In the genomic region with DNA sequence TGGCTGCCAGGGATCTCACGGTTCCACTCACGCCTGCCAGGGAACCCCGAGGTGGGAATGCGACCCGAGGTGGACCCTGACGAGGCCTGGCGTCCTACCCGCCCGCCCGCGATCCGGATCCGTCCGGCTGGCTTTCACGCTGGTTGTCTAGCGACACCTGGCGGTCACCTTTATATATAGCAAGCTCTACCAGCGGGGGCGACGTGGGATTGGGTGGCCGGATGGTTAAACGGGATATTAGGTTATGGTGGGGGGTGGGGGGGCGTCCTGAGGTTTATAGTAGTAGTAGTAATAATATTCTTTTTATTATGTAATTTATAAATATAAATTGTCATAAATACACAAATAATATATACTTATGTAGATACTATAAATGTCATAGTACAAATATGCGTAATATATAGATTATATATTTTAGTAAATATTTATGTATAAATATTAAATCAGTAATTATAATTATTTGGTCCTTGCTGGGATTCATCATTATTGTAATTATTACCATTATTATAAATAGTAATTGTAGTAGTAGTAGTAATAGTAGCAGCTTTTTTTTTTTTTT, we compare ENCODE assay signal across 8 cellular contexts.
A peak's percentile ranks its signal among the peaks of the same experiment; 100 is the strongest.
DNase-seq lines count a peak whose midpoint lies in the region; ATAC-seq and TF ChIP-seq lines count a peak whose summit lies in the region.

No MANE protein-coding gene starts in this region.

- no peaks in the 10 kb centered on the region for H3K9me3 ChIP-seq in BE2C

- no peaks in the 10 kb centered on the region for H3K36me3 ChIP-seq in BE2C

- H3K4me3 ChIP-seq in BE2C (ENCODE audit: low read depth, low read length) = no peak overlapping the region

- peaks cover 2% of the 10 kb centered on the region for H3K36me3 Mint-ChIP-seq in central memory CD8-positive, alpha-beta T cell (ENCODE audit: insufficient read depth)

- no peak overlapping the region for H3K4me3 Mint-ChIP-seq in central memory CD8-positive, alpha-beta T cell

- H3K4me1 ChIP-seq in BE2C = no peaks in the 10 kb centered on the region

- peaks cover 10% of the 10 kb centered on the region for H3K27me3 ChIP-seq in BE2C

- peaks cover 12% of the 10 kb centered on the region for H3K4me1 Mint-ChIP-seq in central memory CD8-positive, alpha-beta T cell

- TF ChIP-seq CTCF in BE2C (IDR thresholded peaks at IDR 0.05; ENCODE audit: low read depth, low read length) = peak; percentile 51

- no peaks in the 10 kb centered on the region for H3K9me3 Mint-ChIP-seq in central memory CD8-positive, alpha-beta T cell

- H3K27me3 Mint-ChIP-seq in central memory CD8-positive, alpha-beta T cell = peaks cover 42% of the 10 kb centered on the region

- no peak overlapping the region for H3K27ac Mint-ChIP-seq in central memory CD8-positive, alpha-beta T cell (ENCODE audit: low read depth)

- peak; percentile 58 for ATAC-seq in GM21529 (IDR thresholded peaks at IDR 0.05; ENCODE audit: unreplicated experiment)
- no peak for ATAC-seq in central memory CD8-positive, alpha-beta T cell (replicated peaks; ENCODE audit: extremely low read depth, poor library complexity, severe bottlenecking)

- DNase-seq in BE2C (peak; percentile 66), NCI-H2227 treated with DMSO at 0.1 percent for 48 hours (lab: John Stamatoyannopoulos, UW) (peak; percentile 26), kidney glomerular epithelial cell (lab: John Stamatoyannopoulos, UW) (peak; percentile 49), GF-D8 (lab: John Stamatoyannopoulos, UW) (no peak)
- DNase-seq in activated CD4-positive, alpha-beta T cell treated with anti-CD3 and anti-CD28 coated beads for 1 hour = peak; percentile 64
- DNase-seq in central memory CD8-positive, alpha-beta T cell (ENCODE audit: low spot score in 2 of 2) = peak; percentile 58 to 66
- peak; percentile 61 to 66 (median 62) for DNase-seq in stimulated activated CD4-positive, alpha-beta T cell treated with anti-CD3 and anti-CD28 coated beads, Interleukin-1b, Interleukin-23, amount 100 ng/mL, for 24 hours (ENCODE audit: low read depth in 4 of 4, low spot score in 1 of 4)
